Comparison of ENCODE assay signal across 8 cellular contexts in genomic region chr13:50080856-50081105, GRCh38.
DNase-seq lines count a peak whose midpoint lies in the region; ATAC-seq, FAIRE-seq and TF ChIP-seq lines count a peak whose summit lies in the region.

No MANE protein-coding gene starts in this region.

- H3K27me3 ChIP-seq in BJ (ENCODE audit: control insufficient read depth, insufficient read depth, low read length): no peaks in the 10 kb centered on the region
- H3K27me3 ChIP-seq in astrocyte (ENCODE audit: insufficient read depth, low read length): no peaks in the 10 kb centered on the region
- H3K27me3 ChIP-seq in left lung: no peaks in the 10 kb centered on the region
- no peaks in the 10 kb centered on the region for H3K27me3 ChIP-seq in tibial nerve

- H3K4me1 ChIP-seq in astrocyte (ENCODE audit: insufficient read depth, low read length) (peaks cover 7% of the 10 kb centered on the region), left lung (peaks cover 20 to 77% of the 10 kb centered on the region in 2 donors), tibial nerve (peaks cover 0 to 62% (median 11%) of the 10 kb centered on the region in 4 donors)

- peaks cover 8% of the 10 kb centered on the region for H4K20me1 ChIP-seq in astrocyte (ENCODE audit: insufficient read depth, low read length)

- H3K4me3 ChIP-seq in BJ (ENCODE audit: low read depth, low read length) (peak overlapping the region; percentile 95), astrocyte (ENCODE audit: insufficient read depth, low read depth, low read length) (peak overlapping the region; percentile 93), left lung (peak overlapping the region; percentile 60 to 66), tibial nerve (peak overlapping the region; percentile 71 to 93 (median 88))

- H3K79me2 ChIP-seq in astrocyte (ENCODE audit: insufficient read depth, low read length): peaks cover 83% of the 10 kb centered on the region

- peak overlapping the region; percentile 57 for H2AFZ ChIP-seq in astrocyte (ENCODE audit: low read depth, low read length)

- DNase-seq in BJ (ENCODE audit: low read depth) (no peak), astrocyte (ENCODE audit: low read depth) (no peak), left lung (no peak), tibial nerve (ENCODE audit: low spot score in 2 of 2) (no peak), erythroblast (lab: John Stamatoyannopoulos, UW) (no peak)

- 1% methylated on average over 10 of the region's 10 CpGs for WGBS in tibial nerve, 2 donors

- peak overlapping the region; percentile 92 for H3K4me2 ChIP-seq in astrocyte (ENCODE audit: low read length)

- H3K9ac ChIP-seq in astrocyte (ENCODE audit: low read length): peak overlapping the region; percentile 93

- no peaks in the 10 kb centered on the region for H3K27me3 Mint-ChIP-seq in astrocyte (ENCODE audit: low read depth, unreplicated experiment)

- no peaks in the 10 kb centered on the region for H3K9me3 Mint-ChIP-seq in astrocyte (ENCODE audit: unreplicated experiment)

- TF ChIP-seq CTCF in BJ (IDR thresholded peaks at IDR 0.05; ENCODE audit: insufficient read depth, low read depth, low read length): no peak
- TF ChIP-seq CTCF in astrocyte (IDR thresholded peaks at IDR 0.05; ENCODE audit: insufficient read depth, low read depth, low read length): no peak
- TF ChIP-seq CTCF in left lung (IDR thresholded peaks at IDR 0.05): no peak
- TF ChIP-seq CTCF in tibial nerve (IDR thresholded peaks at IDR 0.05): no peak

- CTCF ChIA-PET in BJ (lab: Yijun Ruan, JAX): interaction anchor here (0.9 to 4.7 kb wide), 5 partner anchors 10 to 143 kb away, joined by 3 to 29 read pairs (median 11); partner anchors contain the start of gene TRIM13

- ATAC-seq in HG03045 (IDR thresholded peaks at IDR 0.05; ENCODE audit: unreplicated experiment): peak; percentile 1
- no peak for ATAC-seq in left lung
- ATAC-seq in GM19328 (IDR thresholded peaks at IDR 0.05; ENCODE audit: unreplicated experiment): no peak
- no peak for ATAC-seq in HG02981 (IDR thresholded peaks at IDR 0.05; ENCODE audit: unreplicated experiment)

- no peak for TF ChIP-seq POLR2A in tibial nerve (IDR thresholded peaks at IDR 0.05)
- no peak for TF ChIP-seq POLR2A in erythroblast (IDR thresholded peaks at IDR 0.05; ENCODE audit: low read length)

- H3K36me3 ChIP-seq in BJ (ENCODE audit: control insufficient read depth, insufficient read depth, low read length): no peaks in the 10 kb centered on the region
- H3K36me3 ChIP-seq in astrocyte (ENCODE audit: insufficient read depth, low read length): no peaks in the 10 kb centered on the region
- H3K36me3 ChIP-seq in left lung: no peaks in the 10 kb centered on the region
- no peaks in the 10 kb centered on the region for H3K36me3 ChIP-seq in tibial nerve

- no peak for FAIRE-seq in astrocyte (lab: Jason Lieb, UNC)

- intact Hi-C loops in left lung (cut with DNase I): loop anchor here in 1 of 2 donors (5.0 kb wide), 1 partner anchor 83 kb away; the partner anchor contains the start of gene TRIM13

- H3K4me3 Mint-ChIP-seq in astrocyte (ENCODE audit: unreplicated experiment): peak overlapping the region; percentile 98

- no peak for TF ChIP-seq EP300 in tibial nerve (IDR thresholded peaks at IDR 0.05)

- peaks cover 12% of the 10 kb centered on the region for H3K4me1 Mint-ChIP-seq in astrocyte (ENCODE audit: low read depth, unreplicated experiment)

- peak overlapping the region; percentile 87 for H3K27ac Mint-ChIP-seq in astrocyte (ENCODE audit: unreplicated experiment)

- H3K9me3 ChIP-seq in astrocyte (ENCODE audit: insufficient read depth, low read depth, low read length) (no peaks in the 10 kb centered on the region), left lung (no peaks in the 10 kb centered on the region), tibial nerve (no peaks in the 10 kb centered on the region)

- no peaks in the 10 kb centered on the region for H3K36me3 Mint-ChIP-seq in astrocyte (ENCODE audit: low read depth, unreplicated experiment)

- POLR2A ChIA-PET in BJ (lab: Charles Lee): interaction anchor here (0.7 to 1.1 kb wide), 2 partner anchors 11 to 456 kb away, joined by 3 to 5 read pairs; no protein-coding TSS in a partner anchor

- H3K27ac ChIP-seq in astrocyte (ENCODE audit: low read depth, low read length) (peak overlapping the region; percentile 95), left lung (peak overlapping the region; percentile 83 to 91), tibial nerve (peak overlapping the region; percentile 88 to 96 (median 89))
